29 cellular contexts compared by ENCODE assay signal in the genomic region with DNA sequence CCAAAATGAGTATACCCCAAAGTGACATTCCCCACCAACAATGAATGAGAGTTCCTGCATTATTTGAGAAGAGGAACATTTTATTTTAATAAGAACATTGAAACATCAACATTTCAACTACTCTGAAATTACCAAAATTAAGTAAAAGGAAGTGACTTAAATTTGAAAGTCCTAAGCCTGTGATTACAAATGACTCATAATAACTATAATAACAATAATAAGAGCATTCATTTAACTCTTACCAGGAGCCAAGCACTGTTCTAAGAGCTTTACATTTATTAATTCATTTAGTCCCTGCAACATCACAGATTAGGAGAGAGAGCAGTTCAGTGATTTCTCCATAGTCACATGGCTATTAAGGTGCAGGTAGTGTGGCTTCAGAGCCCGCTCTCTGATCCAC.
"Had no signal": no experiment of that assay in that cellular context is flagged by ENCODE, and none has a peak within 500 bp of the region (broad histone marks: within the 10 kb centered on the region; RNA-seq: fewer than 3 reads in every experiment).

No MANE protein-coding gene starts in this region.

- H3K36me3 ChIP-seq: ascending aorta, cardiac muscle cell, left lung, lower lobe of right lung, suprapubic skin, tibial artery, upper lobe of right lung, WERI-Rb-1 had no signal

- DNase-seq: activated CD8-positive, alpha-beta memory T cell treated with anti-CD3 and anti-CD28 coated beads, Interleukin-2, amount 10 ng/mL, durations not matched to agents 7 days and 5 days; activated CD8-positive, alpha-beta T cell treated with anti-CD3 and anti-CD28 coated beads, Interleukin-2, amount 10 ng/mL, durations not matched to agents 7 days and 5 days; activated effector memory CD4-positive, alpha-beta T cell treated with anti-CD3 and anti-CD28 coated beads, Interleukin-2, amount 50 U/mL, for 16 hours; activated naive CD4-positive, alpha-beta T cell treated with anti-CD3 and anti-CD28 coated beads, Interleukin-2, amount 10 ng/mL, durations not matched to agents 7 days and 5 days; activated naive CD8-positive, alpha-beta T cell treated with anti-CD3 and anti-CD28 coated beads, Interleukin-2, amount 10 ng/mL, durations not matched to agents 7 days and 5 days; cerebellar nuclear complex; effector memory CD8-positive, alpha-beta T cell; foreskin melanocyte; left lung; lower lobe of right lung; mucosa of descending colon; nucleus accumbens; psoas muscle; stimulated activated CD4-positive, alpha-beta T cell treated with anti-CD3 and anti-CD28 coated beads, Interleukin-15, amount 100 ng/mL, for 24 hours; stimulated activated CD4-positive, alpha-beta T cell treated with anti-CD3 and anti-CD28 coated beads, Interleukin-2, amount 100 ng/mL, for 24 hours; stimulated activated naive CD4-positive, alpha-beta T cell; T-helper 17 cell; T1000; tibial artery; upper lobe of right lung; WERI-Rb-1 had no signal

- ATAC-seq: activated CD8-positive, alpha-beta memory T cell treated with anti-CD3 and anti-CD28 coated beads, Interleukin-2, amount 10 ng/mL, durations not matched to agents 7 days and 5 days; activated CD8-positive, alpha-beta T cell treated with anti-CD3 and anti-CD28 coated beads, Interleukin-2, amount 10 ng/mL, durations not matched to agents 7 days and 5 days; effector memory CD8-positive, alpha-beta T cell; left lung; lower lobe of right lung; mucosa of descending colon; T-helper 17 cell; upper lobe of right lung had no signal

- H3K27me3 Mint-ChIP-seq: activated CD8-positive, alpha-beta memory T cell treated with anti-CD3 and anti-CD28 coated beads, Interleukin-2, amount 10 ng/mL, durations not matched to agents 7 days and 5 days; activated naive CD4-positive, alpha-beta T cell treated with anti-CD3 and anti-CD28 coated beads, Interleukin-2, amount 10 ng/mL, durations not matched to agents 7 days and 5 days; activated naive CD8-positive, alpha-beta T cell treated with anti-CD3 and anti-CD28 coated beads, Interleukin-2, amount 10 ng/mL, durations not matched to agents 7 days and 5 days; brain; effector memory CD8-positive, alpha-beta T cell; T-helper 17 cell had no signal

- H3K27ac Mint-ChIP-seq: activated CD8-positive, alpha-beta memory T cell treated with anti-CD3 and anti-CD28 coated beads, Interleukin-2, amount 10 ng/mL, durations not matched to agents 7 days and 5 days; activated CD8-positive, alpha-beta T cell treated with anti-CD3 and anti-CD28 coated beads, Interleukin-2, amount 10 ng/mL, durations not matched to agents 7 days and 5 days; activated naive CD4-positive, alpha-beta T cell treated with anti-CD3 and anti-CD28 coated beads, Interleukin-2, amount 10 ng/mL, durations not matched to agents 7 days and 5 days; activated naive CD8-positive, alpha-beta T cell treated with anti-CD3 and anti-CD28 coated beads, Interleukin-2, amount 10 ng/mL, durations not matched to agents 7 days and 5 days; effector memory CD8-positive, alpha-beta T cell; T-helper 17 cell had no signal

- H3K9me3 Mint-ChIP-seq: activated naive CD4-positive, alpha-beta T cell treated with anti-CD3 and anti-CD28 coated beads, Interleukin-2, amount 10 ng/mL, durations not matched to agents 7 days and 5 days; activated naive CD8-positive, alpha-beta T cell treated with anti-CD3 and anti-CD28 coated beads, Interleukin-2, amount 10 ng/mL, durations not matched to agents 7 days and 5 days; effector memory CD8-positive, alpha-beta T cell had no signal

- H3K27ac ChIP-seq: cardiac muscle cell, coronary artery, left lung, lower lobe of right lung, parathyroid adenoma, suprapubic skin, tibial artery, upper lobe of right lung, WERI-Rb-1 had no signal

- H3K4me1 ChIP-seq: lower lobe of right lung, parathyroid adenoma, right atrium auricular region, suprapubic skin, upper lobe of right lung had no signal

- H2AFZ ChIP-seq: parathyroid adenoma had no signal

- FAIRE-seq: islet of Langerhans had no signal

- H3K9ac ChIP-seq: parathyroid adenoma had no signal

- H3K4me3 ChIP-seq: ascending aorta, cardiac muscle cell, coronary artery, left lung, lower lobe of right lung, mucosa of descending colon, psoas muscle, right atrium auricular region, suprapubic skin, tibial artery, upper lobe of right lung had no signal

- H3K9me3 ChIP-seq: ascending aorta, left lung, lower lobe of right lung, mucosa of descending colon, psoas muscle, right atrium auricular region, suprapubic skin, tibial artery, upper lobe of right lung had no signal

- H3K27me3 ChIP-seq: ascending aorta, cardiac muscle cell, left lung, right atrium auricular region, suprapubic skin, tibial artery, upper lobe of right lung had no signal

- H3K4me3 Mint-ChIP-seq: activated CD8-positive, alpha-beta memory T cell treated with anti-CD3 and anti-CD28 coated beads, Interleukin-2, amount 10 ng/mL, durations not matched to agents 7 days and 5 days; activated CD8-positive, alpha-beta T cell treated with anti-CD3 and anti-CD28 coated beads, Interleukin-2, amount 10 ng/mL, durations not matched to agents 7 days and 5 days; activated naive CD4-positive, alpha-beta T cell treated with anti-CD3 and anti-CD28 coated beads, Interleukin-2, amount 10 ng/mL, durations not matched to agents 7 days and 5 days; activated naive CD8-positive, alpha-beta T cell treated with anti-CD3 and anti-CD28 coated beads, Interleukin-2, amount 10 ng/mL, durations not matched to agents 7 days and 5 days; effector memory CD8-positive, alpha-beta T cell; T-helper 17 cell had no signal

- H3K4me1 Mint-ChIP-seq: brain had no signal
